In genomic region chr5:93579561-93580386, GRCh38 we compare ENCODE assay signal across 9 cellular contexts. TPM values are rescaled to one million over a fixed set of nuclear protein-coding genes. Genes with fewer than 3 reads are reported as not detected.
DNase-seq lines count a peak whose midpoint lies in the region; ATAC-seq and TF ChIP-seq lines count a peak whose summit lies in the region.
"Had no signal": no experiment of that assay in that cellular context is flagged by ENCODE, and none has a peak within 500 bp of the region (broad histone marks: within the 10 kb centered on the region; RNA-seq: fewer than 3 reads in every experiment).

No MANE protein-coding gene starts in this region.

- H3K27ac ChIP-seq in BLaER1 treated with 17β-estradiol and CSF1 and Interleukin-3, amounts not matched to agents 10 nM and 100 nM = no peak overlapping the region
- no peak overlapping the region for H3K27ac ChIP-seq in left ventricle myocardium inferior (replicated peaks)

- H3K4me1 Mint-ChIP-seq in activated T-helper 17 cell treated with anti-CD3 and anti-CD28 coated beads, Interleukin-2, amount 50 U/mL, for 72 hours = peaks cover 7% of the 10 kb centered on the region

- DNase-seq in HFF-Myc (ENCODE audit: extremely low read depth, low read depth) = no peak
- no peak for DNase-seq in left ventricle myocardium inferior
- peak; percentile 80 for DNase-seq in sciatic nerve (ENCODE audit: low spot score)
- DNase-seq in globus pallidus (ENCODE audit: low spot score) = no peak
- DNase-seq in activated effector memory CD4-positive, alpha-beta T cell treated with Interleukin-2 at 50 U/mL for 16 hours = no peak

- H3K27me3 Mint-ChIP-seq in activated T-helper 17 cell treated with anti-CD3 and anti-CD28 coated beads, Interleukin-2, amount 50 U/mL, for 72 hours = peaks cover 45% of the 10 kb centered on the region

- H3K4me3 ChIP-seq in BLaER1 treated with 17β-estradiol and CSF1 and Interleukin-3, amounts not matched to agents 10 nM and 100 nM = peak overlapping the region; percentile 37 to 60 (median 50)
- peak overlapping the region; percentile 67 for H3K4me3 ChIP-seq in HFF-Myc (replicated peaks; ENCODE audit: low read depth, low read length)
- peak overlapping the region; percentile 75 for H3K4me3 ChIP-seq in left ventricle myocardium inferior

- H3K4me1 ChIP-seq in BLaER1 treated with 17β-estradiol and CSF1 and Interleukin-3, amounts not matched to agents 10 nM and 100 nM = peaks cover 26 to 38% (median 34%) of the 10 kb centered on the region in 10 experiments
- H3K4me1 ChIP-seq in left ventricle myocardium inferior = peaks cover 44% of the 10 kb centered on the region

- H3K27me3 ChIP-seq in BLaER1 treated with 17β-estradiol and CSF1 and Interleukin-3, amounts not matched to agents 10 nM and 100 nM = peaks cover 96 to 100% (median 100%) of the 10 kb centered on the region in 11 experiments
- peaks cover 89% of the 10 kb centered on the region for H3K27me3 ChIP-seq in left ventricle myocardium inferior (ENCODE audit: low read depth)

- H3K9me3 ChIP-seq in BLaER1 treated with 17β-estradiol and CSF1 and Interleukin-3, amounts not matched to agents 10 nM and 100 nM (replicated peaks in 1 of 11) = no peaks in the 10 kb centered on the region
- no peaks in the 10 kb centered on the region for H3K9me3 ChIP-seq in left ventricle myocardium inferior (replicated peaks)

- TF ChIP-seq CTCF in HFF-Myc (IDR thresholded peaks at IDR 0.05; ENCODE audit: low read depth, low read length, missing control alignments) (no peak), left ventricle myocardium inferior (IDR thresholded peaks at IDR 0.05; ENCODE audit: borderline replicate concordance) (no peak)

- peaks cover 5% of the 10 kb centered on the region for H3K36me3 Mint-ChIP-seq in activated T-helper 17 cell treated with anti-CD3 and anti-CD28 coated beads, Interleukin-2, amount 50 U/mL, for 72 hours (ENCODE audit: low read depth)

- no peaks in the 10 kb centered on the region for H3K36me3 ChIP-seq in BLaER1 treated with 17β-estradiol and CSF1 and Interleukin-3, amounts not matched to agents 10 nM and 100 nM
- no peaks in the 10 kb centered on the region for H3K36me3 ChIP-seq in left ventricle myocardium inferior

- H4K20me1 ChIP-seq in BLaER1 treated with 17β-estradiol and CSF1 and Interleukin-3, amounts not matched to agents 10 nM and 100 nM = peaks cover 0 to 91% (median 76%) of the 10 kb centered on the region in 11 experiments; a peak in 20 of 22 replicates

- peak overlapping the region; percentile 75 to 99 (median 89) for H3K4me2 ChIP-seq in BLaER1 treated with 17β-estradiol and CSF1 and Interleukin-3, amounts not matched to agents 10 nM and 100 nM

- ATAC-seq in activated T-helper 17 cell treated with anti-CD3 and anti-CD28 coated beads, Interleukin-2, amount 50 U/mL, for 72 hours (replicated peaks) = peak; percentile 27
- ATAC-seq in sciatic nerve = peak; percentile 5
- ATAC-seq in HG02885 (IDR thresholded peaks at IDR 0.05; ENCODE audit: poor library complexity, unreplicated experiment) = no peak

- H3K27ac Mint-ChIP-seq in activated T-helper 17 cell treated with anti-CD3 and anti-CD28 coated beads, Interleukin-2, amount 50 U/mL, for 72 hours = no peak overlapping the region

- H3K9me3 Mint-ChIP-seq in activated T-helper 17 cell treated with anti-CD3 and anti-CD28 coated beads, Interleukin-2, amount 50 U/mL, for 72 hours = no peaks in the 10 kb centered on the region

- no peak overlapping the region for H3K4me3 Mint-ChIP-seq in activated T-helper 17 cell treated with anti-CD3 and anti-CD28 coated beads, Interleukin-2, amount 50 U/mL, for 72 hours

- 0 out of 22 replicates have a peak overlapping the region, but pooled peaks of 1 of the 11 experiments have one; percentile 25 for H3K9ac ChIP-seq in BLaER1 treated with 17β-estradiol and CSF1 and Interleukin-3, amounts not matched to agents 10 nM and 100 nM

- intact Hi-C loops in left ventricle myocardium inferior (cut with micrococcal nuclease) (no loop called here), sciatic nerve (cut with DNase I) (no loop called here)

RNA-seq across cellular contexts. Expression of gene NR2F1-AS1, which starts 1.2 kb away (rescaled TPM):
- not detected for total RNA-seq in activated T-helper 17 cell treated with anti-CD3 and anti-CD28 coated beads, Interleukin-2, amount 50 U/mL, for 72 hours
- total RNA-seq in left ventricle myocardium inferior (0.60 TPM), sciatic nerve (49.3 TPM)
- total RNA-seq: mononuclear cell had no signal

RNA-seq across cellular contexts. Expression of gene NR2F1, which starts 3.2 kb away (rescaled TPM):
- not detected for total RNA-seq in activated T-helper 17 cell treated with anti-CD3 and anti-CD28 coated beads, Interleukin-2, amount 50 U/mL, for 72 hours
- total RNA-seq in left ventricle myocardium inferior (0.47 TPM), sciatic nerve (181 TPM)

Comparison
In these comparisons a context has a peak if more than half of its experiments do, and no peak if none do; other contexts are left out.
1. RNA of gene NR2F1-AS1, which starts 1.2 kb away (total RNA-seq): 49.3 TPM in sciatic nerve (single experiment); 0.60 TPM in left ventricle myocardium inferior (single experiment) and not detected in activated T-helper 17 cell treated with anti-CD3 and anti-CD28 coated beads, Interleukin-2, amount 50 U/mL, for 72 hours; every median in the first group is over 10 times any median in the second.
2. RNA of gene NR2F1, which starts 3.2 kb away (total RNA-seq): 181 TPM in sciatic nerve (single experiment); 0.47 TPM in left ventricle myocardium inferior (single experiment) and not detected in activated T-helper 17 cell treated with anti-CD3 and anti-CD28 coated beads, Interleukin-2, amount 50 U/mL, for 72 hours; every median in the first group is over 100 times any median in the second.
3. Peak in every context shown above with its lines, with median percentiles within 50 percentile points of each other: H3K4me3 ChIP-seq.